32 cellular contexts compared by ENCODE assay signal in genomic region chr12:106696071-106696470, GRCh38.
"Had no signal": no experiment of that assay in that cellular context is flagged by ENCODE, and none has a peak within 500 bp of the region (broad histone marks: within the 10 kb centered on the region; RNA-seq: fewer than 3 reads in every experiment).

No MANE protein-coding gene starts in this region.

- H3K79me2 ChIP-seq: parathyroid adenoma had no signal

- H3K27me3 ChIP-seq: ovary, spleen, suprapubic skin, testis, tibial artery, transverse colon, upper lobe of right lung, uterus had no signal

- H3K27ac ChIP-seq: ovary, parathyroid adenoma, psoas muscle, skin epidermis, spleen, suprapubic skin, testis, tibial artery, transverse colon, upper lobe of right lung, uterus had no signal

- ATAC-seq: naive thymus-derived CD8-positive, alpha-beta T cell; psoas muscle; right cardiac atrium; sciatic nerve; stimulated activated memory B cell treated with anti-CD40 and anti-IgM and Interleukin-4, amounts not matched to agents 10 μg/mL and 1 μg/mL and 100 μg/mL, for 72 hours; stimulated activated naive CD8-positive, alpha-beta T cell treated with anti-CD3 and anti-CD28 coated beads, Interleukin-15, amount 100 ng/mL, for 72 hours; stimulated activated naive CD8-positive, alpha-beta T cell treated with anti-CD3 and anti-CD28 coated beads, Interleukin-15, Interleukin-2, amounts not matched to agents 100 U/mL and 50 U/mL, for 24 hours; upper lobe of right lung had no signal

- H3K9me3 ChIP-seq: ovary, psoas muscle, suprapubic skin, testis, tibial artery, transverse colon, upper lobe of right lung had no signal

- H3K4me1 ChIP-seq: parathyroid adenoma, psoas muscle, spleen, suprapubic skin, testis, tibial artery, transverse colon, upper lobe of right lung, uterus had no signal

- H3K36me3 ChIP-seq: ovary, spleen, suprapubic skin, tibial artery, transverse colon, upper lobe of right lung, uterus had no signal

- H3K4me3 ChIP-seq: ovary, psoas muscle, skin epidermis, smooth muscle cell, spleen, suprapubic skin, testis, tibial artery, transverse colon, upper lobe of right lung, uterus had no signal

- H3K36me3 Mint-ChIP-seq: type B pancreatic cell had no signal

- H3K4me3 Mint-ChIP-seq: naive thymus-derived CD8-positive, alpha-beta T cell; natural killer cell treated with Interleukin-12 subunit alpha and Interleukin-12 subunit beta and Interleukin-15 and Interleukin-18, amount 100 ng/mL, for 72 hours; nephron progenitor cell; neural crest cell; stimulated activated memory B cell treated with anti-CD40 and anti-IgM and Interleukin-4, amounts not matched to agents 10 μg/mL and 1 μg/mL and 100 μg/mL, for 72 hours; stimulated activated naive CD8-positive, alpha-beta T cell treated with anti-CD3 and anti-CD28 coated beads, Interleukin-15, amount 100 ng/mL, for 72 hours; type B pancreatic cell had no signal

- H3K4me2 ChIP-seq: smooth muscle cell had no signal

- H3K27me3 Mint-ChIP-seq: progenitor cell of endocrine pancreas; stimulated activated naive CD8-positive, alpha-beta T cell treated with anti-CD3 and anti-CD28 coated beads, Interleukin-15, amount 100 ng/mL, for 72 hours had no signal

- H3K9ac ChIP-seq: parathyroid adenoma had no signal

- DNase-seq: naive thymus-derived CD8-positive, alpha-beta T cell; nephron progenitor cell; occipital lobe; ovary; posterior cingulate gyrus; psoas muscle; right cardiac atrium; spleen; stimulated activated CD4-positive, alpha-beta T cell treated with anti-CD3 and anti-CD28 coated beads, Interleukin-12 subunit alpha, Interleukin-12 subunit beta, amount 100 ng/mL, for 4 hours; stimulated activated CD4-positive, alpha-beta T cell treated with anti-CD3 and anti-CD28 coated beads, Interleukin-1b, Interleukin-23, amount 100 ng/mL, for 48 hours; stimulated activated CD4-positive, alpha-beta T cell treated with anti-CD3 and anti-CD28 coated beads, Interleukin-4, amount 100 ng/mL, for 1 hour; stimulated activated CD4-positive, alpha-beta T cell treated with anti-CD3 and anti-CD28 coated beads, Interleukin-4, amount 100 ng/mL, for 4 hours; stimulated activated CD8-positive, alpha-beta memory T cell treated with anti-CD3 and anti-CD28 coated beads, Interleukin-4, amount 100 ng/mL, for 48 hours; stimulated activated naive CD4-positive, alpha-beta T cell; stimulated activated naive CD8-positive, alpha-beta T cell treated with anti-CD3 and anti-CD28 coated beads, Interleukin-15, amount 100 ng/mL, for 72 hours; stimulated activated naive CD8-positive, alpha-beta T cell treated with anti-CD3 and anti-CD28 coated beads, Interleukin-15, Interleukin-2, amounts not matched to agents 100 U/mL and 50 U/mL, for 24 hours; substantia nigra; testis; tibial artery; transverse colon; upper lobe of right lung; uterus had no signal

- H2AFZ ChIP-seq: parathyroid adenoma had no signal

- H3K27ac Mint-ChIP-seq: naive thymus-derived CD8-positive, alpha-beta T cell; nephron progenitor cell; progenitor cell of endocrine pancreas; stimulated activated memory B cell treated with anti-CD40 and anti-IgM and Interleukin-4, amounts not matched to agents 10 μg/mL and 1 μg/mL and 100 μg/mL, for 72 hours; stimulated activated naive CD8-positive, alpha-beta T cell treated with anti-CD3 and anti-CD28 coated beads, Interleukin-15, amount 100 ng/mL, for 72 hours; type B pancreatic cell had no signal

- H3K4me1 Mint-ChIP-seq: naive thymus-derived CD8-positive, alpha-beta T cell; nephron progenitor cell; neural crest cell; stimulated activated memory B cell treated with anti-CD40 and anti-IgM and Interleukin-4, amounts not matched to agents 10 μg/mL and 1 μg/mL and 100 μg/mL, for 72 hours; stimulated activated naive CD8-positive, alpha-beta T cell treated with anti-CD3 and anti-CD28 coated beads, Interleukin-15, amount 100 ng/mL, for 72 hours had no signal
